ENCODE assay signal across 8 cellular contexts in genomic region chrX:47650164-47651042, GRCh38. TPM values are rescaled to one million over a fixed set of nuclear protein-coding genes. Genes with fewer than 3 reads are reported as not detected.
DNase-seq lines count a peak whose midpoint lies in the region; ATAC-seq and TF ChIP-seq lines count a peak whose summit lies in the region.

ELK1 (minus strand) TSS chrX:47650563; CDS start chrX:47641441, 9,122 bp downstream.

- ATAC-seq in GM18520 (IDR thresholded peaks at IDR 0.05; ENCODE audit: unreplicated experiment), result peak; percentile 90
- ATAC-seq in HG03064 (IDR thresholded peaks at IDR 0.05; ENCODE audit: low read depth, unreplicated experiment), result peak; percentile 89
- ATAC-seq in gastrocnemius medialis, result peak; percentile 92 to 95

- TF ChIP-seq POLR2A in gastrocnemius medialis (IDR thresholded peaks at IDR 0.05), result peak; percentile 72 to 73

- H3K4me3 ChIP-seq in brain microvascular endothelial cell (ENCODE audit: low read depth, low read length) (peak within 1 kb of the TSS; percentile 71), iPS DF 6.9 (ENCODE audit: low read length) (peak within 1 kb of the TSS; percentile 89), gastrocnemius medialis (peak within 1 kb of the TSS; percentile 66 to 79 (median 70))

- H3K36me3 ChIP-seq in brain microvascular endothelial cell (replicated peaks) (peaks cover 3% of the 10 kb centered on the region), iPS DF 6.9 (ENCODE audit: control insufficient read depth, insufficient read depth, low read length) (peaks cover 2% of the 10 kb centered on the region; the same call in 1 of the 2 replicates), gastrocnemius medialis (peaks cover 0 to 11% of the 10 kb centered on the region in 2 donors)

- H3K27me3 ChIP-seq in brain microvascular endothelial cell (replicated peaks) (no peaks in the 10 kb centered on the region), iPS DF 6.9 (ENCODE audit: control insufficient read depth, insufficient read depth, low read length) (no peaks in the 10 kb centered on the region), gastrocnemius medialis (no peaks in the 10 kb centered on the region)

- intact Hi-C loops in gastrocnemius medialis (cut with DNase I; ENCODE audit: low total_unique reads), result loop anchor here (1.0 to 10.0 kb wide), 5 partner anchors 8 to 460 kb away; partner anchors contain the start of genes ARAF and ZNF81

- in situ Hi-C loops in brain microvascular endothelial cell (cut with HindIII; ENCODE audit: low pct_ligation_motif_present, low sequenced_read_pairs), result no loop called here
- in situ Hi-C loops in gastrocnemius medialis (cut with MboI; ENCODE audit: low sequenced_read_pairs in 4 of 4), result loop anchor here in 2 of 4 donors (10.0 to 25.0 kb wide), 2 partner anchors 86 to 187 kb away; partner anchors contain the start of genes ARAF (in 1 of the 2) and ZNF81 (in 1 of the 2)

- H3K27ac ChIP-seq in 22Rv1 (peak within 1 kb of the TSS; percentile 76), brain microvascular endothelial cell (peak within 1 kb of the TSS; percentile 84), iPS DF 6.9 (ENCODE audit: low read length) (no peak within 1 kb of the TSS), gastrocnemius medialis (peak within 1 kb of the TSS; percentile 85 to 94 (median 92))

- TF ChIP-seq CTCF in 22Rv1 (IDR thresholded peaks at IDR 0.05) (no peak), brain microvascular endothelial cell (IDR thresholded peaks at IDR 0.05; ENCODE audit: low read depth, low read length, missing control alignments) (no peak), gastrocnemius medialis (IDR thresholded peaks at IDR 0.05 in 4 of 5, conservative IDR thresholded peaks at IDR 0.05 in 1 of 5) (no peak)

- DNase-seq in NCI-H2107 treated with DMSO at 0.1 percent for 48 hours (lab: John Stamatoyannopoulos, UW; ENCODE audit: unreplicated experiment) (peak; percentile 99), UCSD-AML1 (lab: John Stamatoyannopoulos, UW; ENCODE audit: unreplicated experiment) (peak; percentile 93), brain microvascular endothelial cell (peak; percentile 98), iPS DF 6.9 (ENCODE audit: low read depth, low spot score) (peak; percentile 74), gastrocnemius medialis (peak; percentile 95 to 97)

- no peaks in the 10 kb centered on the region for H3K9me3 ChIP-seq in iPS DF 6.9 (ENCODE audit: control insufficient read depth, insufficient read depth, low read length)
- no peaks in the 10 kb centered on the region for H3K9me3 ChIP-seq in gastrocnemius medialis

- no CpG with 5 or more reads among the region's 65 CpGs for WGBS in iPS DF 6.9 (ENCODE audit: insufficient coverage, insufficient read length)

- H3K4me1 ChIP-seq in iPS DF 6.9 (ENCODE audit: control insufficient read depth, insufficient read depth, low read length) (no peaks in the 10 kb centered on the region), gastrocnemius medialis (peaks cover 5 to 8% of the 10 kb centered on the region in 2 donors)

RNA-seq across cellular contexts. Expression of gene ELK1, which starts in this region (rescaled TPM):
- 10 to 100 TPM; 35.0 to 65.6 (median 58.8) TPM for total RNA-seq in gastrocnemius medialis
